ENCODE assay signal across 1 cellular context in the genomic region with DNA sequence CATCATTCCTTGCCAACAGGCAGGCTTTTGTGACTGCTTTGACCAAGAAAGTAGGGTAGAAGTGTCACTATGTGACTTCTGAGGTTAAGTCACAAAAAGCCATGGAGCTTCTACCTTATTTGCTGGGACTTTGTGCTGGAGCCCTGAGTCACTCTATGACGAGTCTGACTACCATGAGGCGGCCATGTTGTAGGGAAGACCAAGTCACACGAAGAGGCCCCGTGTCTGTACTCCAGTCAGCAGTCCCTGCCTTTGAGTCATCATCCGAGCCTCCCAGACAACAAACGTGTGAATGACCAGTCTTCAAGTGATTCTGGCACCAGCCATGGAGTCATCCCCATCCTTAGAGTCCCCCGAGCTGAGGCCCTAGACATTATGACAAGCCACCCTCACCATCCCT.
A peak's percentile ranks its signal among the peaks of the same experiment; 100 is the strongest.
TF ChIP-seq lines count a peak whose summit lies in the region.

No MANE protein-coding gene starts in this region.

TF ChIP-seq in H1, 55 proteins besides CTCF, POLR2A, EP300 and RAD21:
- no peak for TF ChIP-seq BACH1 (IDR thresholded peaks at IDR 0.05; ENCODE audit: low read length)
- peak; percentile 66 for TF ChIP-seq YY1 (IDR thresholded peaks at IDR 0.05; ENCODE audit: low read depth, low read length)
- no peak for TF ChIP-seq ZNF274 (IDR thresholded peaks at IDR 0.05; ENCODE audit: borderline replicate concordance, extremely low read depth, low read length)
TF ChIP-seq in H1: peak in this region for 1.
